Comparison of ENCODE assay signal across 8 cellular contexts in the genomic region with DNA sequence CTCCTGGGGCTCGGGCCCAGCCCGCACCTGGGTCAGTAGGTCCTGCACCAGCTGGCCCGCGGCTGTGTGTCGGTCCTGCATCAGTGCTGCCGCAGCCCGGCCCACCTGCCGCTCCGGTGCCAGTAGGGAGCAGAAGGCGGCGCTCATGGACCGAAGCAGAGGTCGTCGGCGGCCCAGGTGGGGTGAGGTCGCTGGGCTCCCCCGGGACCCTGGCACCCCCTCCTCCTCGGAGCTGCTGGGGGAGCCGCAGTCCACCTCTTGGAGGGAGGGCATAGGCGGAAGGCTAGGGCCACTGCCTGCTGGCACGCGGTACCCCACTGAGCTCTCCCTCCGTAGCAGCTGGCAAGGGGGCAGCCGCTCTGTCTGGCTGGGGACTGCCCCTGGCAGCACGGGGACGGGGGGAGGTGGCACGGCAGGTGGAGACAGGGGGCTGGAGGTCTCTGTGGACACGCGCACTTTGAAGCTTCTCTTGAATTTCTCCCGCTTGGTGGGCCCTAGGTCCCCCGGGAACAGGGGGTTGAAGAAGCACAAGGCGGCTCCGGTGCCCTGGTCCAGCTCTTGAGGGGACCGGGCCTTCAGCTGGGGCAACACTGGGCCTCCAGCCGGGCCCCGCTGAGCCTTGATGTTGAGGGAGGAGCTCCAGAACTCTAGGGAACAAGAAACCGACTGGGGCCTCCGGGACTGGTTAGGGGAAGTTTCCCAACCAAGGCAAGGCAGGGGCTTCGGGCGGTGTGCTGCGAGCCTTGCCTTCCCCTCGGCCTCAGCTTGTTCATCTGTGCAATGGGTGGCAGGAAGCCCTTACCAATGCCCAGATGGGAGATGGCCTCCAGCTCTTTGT. TPM values are rescaled to one million over a fixed set of nuclear protein-coding genes. Genes with fewer than 3 reads are reported as not detected.
DNase-seq lines count a peak whose midpoint lies in the region; ATAC-seq and TF ChIP-seq lines count a peak whose summit lies in the region.
"Had no signal": no experiment of that assay in that cellular context is flagged by ENCODE, and none has a peak within 500 bp of the region (broad histone marks: within the 10 kb centered on the region; RNA-seq: fewer than 3 reads in every experiment).

No MANE protein-coding gene starts in this region.

- H3K9me3 ChIP-seq in SJCRH30 (replicated peaks) (no peaks in the 10 kb centered on the region), iPS-18a (ENCODE audit: control insufficient read depth, low read depth, low read length) (no peaks in the 10 kb centered on the region)
- H3K9me3 ChIP-seq: neutrophil had no signal

- no peak overlapping the region for H3K9ac ChIP-seq in iPS-18a (ENCODE audit: low read length)

- no peak for TF ChIP-seq CTCF in BJ (IDR thresholded peaks at IDR 0.05; ENCODE audit: insufficient read depth, low read depth, low read length)

- H3K27ac ChIP-seq in SJCRH30: no peak overlapping the region
- H3K27ac ChIP-seq in iPS-18a (ENCODE audit: low read length): no peak overlapping the region
- H3K27ac ChIP-seq: neutrophil had no signal

- no peak for DNase-seq in BJ (ENCODE audit: low read depth)
- no peak for DNase-seq in SJCRH30
- no peak for DNase-seq in NCI-H2107 (lab: John Stamatoyannopoulos, UW)
- DNase-seq in HuH-7 (ENCODE audit: low spot score): no peak

- POLR2A ChIA-PET in BJ (lab: Charles Lee): interaction anchor here (0.7 to 2.9 kb wide), 4 partner anchors 11 to 315 kb away, joined by 3 to 34 read pairs (median 4); no protein-coding TSS in a partner anchor

- H3K27me3 ChIP-seq in BJ (ENCODE audit: control insufficient read depth, insufficient read depth, low read length) (no peaks in the 10 kb centered on the region), SJCRH30 (no peaks in the 10 kb centered on the region), iPS-18a (ENCODE audit: control insufficient read depth, insufficient read depth, low read length) (no peaks in the 10 kb centered on the region)

- H3K4me3 ChIP-seq in BJ (ENCODE audit: low read depth, low read length): peak overlapping the region; percentile 78
- H3K4me3 ChIP-seq in SJCRH30: peak overlapping the region; percentile 55; the same call in 1 of the 2 replicates
- H3K4me3 ChIP-seq in iPS-18a (ENCODE audit: low read length): peak overlapping the region; percentile 62

- no peak for ATAC-seq in HG02759 (IDR thresholded peaks at IDR 0.05; ENCODE audit: unreplicated experiment)

- H3K4me1 ChIP-seq in SJCRH30 (peaks cover 15% of the 10 kb centered on the region), iPS-18a (ENCODE audit: control insufficient read depth, low read depth, low read length) (peaks cover 10% of the 10 kb centered on the region)

- CTCF ChIA-PET in BJ (lab: Yijun Ruan, JAX): interaction anchor here (0.6 to 8.7 kb wide), 16 partner anchors 8 to 313 kb away, joined by 3 to 201 read pairs (median 7); partner anchors contain the start of genes BRMS1, CD248 and YIF1A

- H3K36me3 ChIP-seq in BJ (ENCODE audit: control insufficient read depth, insufficient read depth, low read length): peaks cover 29% of the 10 kb centered on the region
- no peaks in the 10 kb centered on the region for H3K36me3 ChIP-seq in SJCRH30
- H3K36me3 ChIP-seq in iPS-18a (ENCODE audit: control insufficient read depth, low read depth, low read length): peaks cover 15% of the 10 kb centered on the region

RNA-seq across cellular contexts. Expression of gene RIN1, which starts 1.4 kb away (rescaled TPM):
- 6.3 and 9.2 TPM in 2 replicates for polyA plus RNA-seq in BJ (2011; rRNA removed)
- 5.4 and 5.8 TPM in 2 replicates for polyA minus RNA-seq in BJ (2011; rRNA and poly(A)+ RNA removed)
- 1.2 and 1.6 TPM in 2 replicates for total RNA-seq in SJCRH30 (2014; rRNA removed; shearing (Covaris generic))

RNA-seq across cellular contexts. Expression of gene BRMS1, which starts 10.1 kb away (rescaled TPM):
- polyA plus RNA-seq in BJ (2011; rRNA removed): 36.7 and 46.3 TPM in 2 replicates
- 8.2 and 9.1 TPM in 2 replicates for polyA minus RNA-seq in BJ (2011; rRNA and poly(A)+ RNA removed)
- total RNA-seq in SJCRH30 (2014; rRNA removed; shearing (Covaris generic)): 40.5 and 42.9 TPM in 2 replicates

RNA-seq across cellular contexts. Expression of gene B4GAT1, which starts 12.6 kb away (rescaled TPM):
- 12.7 and 16.8 TPM in 2 replicates for polyA plus RNA-seq in BJ (2011; rRNA removed)
- 1.9 and 2.0 TPM in 2 replicates for polyA minus RNA-seq in BJ (2011; rRNA and poly(A)+ RNA removed)
- 7.7 and 8.0 TPM in 2 replicates for total RNA-seq in SJCRH30 (2014; rRNA removed; shearing (Covaris generic))

RNA-seq across cellular contexts. Expression of gene CD248, which starts 18.0 kb away (rescaled TPM):
- polyA plus RNA-seq in BJ (2011; rRNA removed): 83.0 and 180 TPM in 2 replicates
- 54.8 and 83.5 TPM in 2 replicates for polyA minus RNA-seq in BJ (2011; rRNA and poly(A)+ RNA removed)
- total RNA-seq in SJCRH30 (2014; rRNA removed; shearing (Covaris generic)): 0.30 and 0.45 TPM in 2 replicates
- total RNA-seq: HT1080 had no signal

RNA-seq across cellular contexts. Expression of gene SLC29A2, which starts 36.7 kb away (rescaled TPM):
- 0.21 and 0.48 TPM in 2 replicates for polyA plus RNA-seq in BJ (2011; rRNA removed)
- polyA minus RNA-seq in BJ (2011; rRNA and poly(A)+ RNA removed): 0.43 TPM in 1 of 2 replicates, not detected in the other
- 2.6 TPM in 2 replicates for total RNA-seq in SJCRH30 (2014; rRNA removed; shearing (Covaris generic))
